Comparison of ENCODE assay signal across 11 cellular contexts in genomic region chr5:149759986-149760699, GRCh38. TPM values are rescaled to one million over a fixed set of nuclear protein-coding genes. Genes with fewer than 3 reads are reported as not detected.
DNase-seq lines count a peak whose midpoint lies in the region; ATAC-seq, FAIRE-seq and TF ChIP-seq lines count a peak whose summit lies in the region.
"Had no signal": no experiment of that assay in that cellular context is flagged by ENCODE, and none has a peak within 500 bp of the region (broad histone marks: within the 10 kb centered on the region; RNA-seq: fewer than 3 reads in every experiment).

No MANE protein-coding gene starts in this region.

- no peak overlapping the region for H2AFZ ChIP-seq in osteoblast (ENCODE audit: low read length)
- no peak overlapping the region for H2AFZ ChIP-seq in HepG2 (ENCODE audit: low read length)

- TF ChIP-seq EP300 in HepG2 (IDR thresholded peaks at IDR 0.05; ENCODE audit: low read depth in 2 of 2, low read length in 2 of 2) (no peak), HepG2 (CRISPR knock-in tag; IDR thresholded peaks at IDR 0.05; ENCODE audit: borderline replicate concordance) (no peak), transverse colon (IDR thresholded peaks at IDR 0.05; ENCODE audit: low read depth) (no peak)

- H3K9ac ChIP-seq in endodermal cell (ENCODE audit: extremely low read depth, low read length, poor library complexity, severe bottlenecking) (no peak overlapping the region), HepG2 (ENCODE audit: insufficient read depth, low read depth, low read length) (no peak overlapping the region)

- no peak for FAIRE-seq in HepG2 (lab: Jason Lieb, UNC)

- H3K27ac ChIP-seq in HEK293 (ENCODE audit: extremely low read depth, low read depth, low read length) (no peak overlapping the region), endodermal cell (ENCODE audit: low read depth, low read length) (peak overlapping the region; percentile 8), osteoblast (ENCODE audit: low read depth, low read length) (no peak overlapping the region), HepG2 (ENCODE audit: extremely low read length, insufficient read depth, low read length) (no peak overlapping the region), transverse colon (no peak overlapping the region)
- H3K27ac ChIP-seq: ascending aorta had no signal

- in situ Hi-C loops in HepG2 (cut with HindIII; ENCODE audit: extremely low pct_ligation_motif_present, low pct_unique_long_range_greater_than_20kb), result no loop called here
- in situ Hi-C loops in transverse colon (cut with MboI; ENCODE audit: low pct_ligation_motif_present in 1 of 4, low pct_unique_long_range_greater_than_20kb in 1 of 4, low sequenced_read_pairs in 3 of 4), result no loop called here

- H3K9me3 ChIP-seq in HEK293 (ENCODE audit: control insufficient read depth, insufficient read depth, low read depth, low read length) (no peaks in the 10 kb centered on the region), endodermal cell (ENCODE audit: control insufficient read depth, low read length) (no peaks in the 10 kb centered on the region), osteoblast (ENCODE audit: low read depth, low read length) (no peaks in the 10 kb centered on the region), HepG2 (ENCODE audit: low read length) (no peaks in the 10 kb centered on the region), transverse colon (no peaks in the 10 kb centered on the region)
- H3K9me3 ChIP-seq: ascending aorta had no signal

- no peaks in the 10 kb centered on the region for H3K4me1 Mint-ChIP-seq in endodermal cell
- no peaks in the 10 kb centered on the region for H3K4me1 Mint-ChIP-seq in activated T-helper 1 cell treated with anti-CD3 and anti-CD28 coated beads, Interleukin-12 subunit alpha, Interleukin-12 subunit beta, Interleukin-2, Interleukin-4 antibody, amounts not matched to agents 30 ng/mL and 10 ng/mL and 1 ng/mL, durations not matched to agents 14 hours and 24 hours and 36 hours (ENCODE audit: low read depth)
- H3K4me1 Mint-ChIP-seq: T-cell had no signal

- H3K36me3 ChIP-seq in HEK293 (ENCODE audit: control insufficient read depth in 2 of 2, insufficient read depth in 1 of 2, low read length in 2 of 2), result no peaks in the 10 kb centered on the region
- no peaks in the 10 kb centered on the region for H3K36me3 ChIP-seq in endodermal cell (ENCODE audit: control insufficient read depth, insufficient read depth, low read length)
- H3K36me3 ChIP-seq in osteoblast (ENCODE audit: insufficient read depth, low read length), result no peaks in the 10 kb centered on the region
- H3K36me3 ChIP-seq in HepG2 (replicated peaks in 1 of 2; ENCODE audit: control insufficient read depth in 1 of 2, insufficient read depth in 2 of 2, low read length in 2 of 2), result no peaks in the 10 kb centered on the region
- no peaks in the 10 kb centered on the region for H3K36me3 ChIP-seq in transverse colon
- H3K36me3 ChIP-seq: ascending aorta had no signal

- no peak overlapping the region for H3K4me2 ChIP-seq in osteoblast (ENCODE audit: insufficient read depth, low read length)
- H3K4me2 ChIP-seq in HepG2 (ENCODE audit: low read depth, low read length), result no peak overlapping the region

- TF ChIP-seq POLR2A in HepG2 (IDR thresholded peaks at IDR 0.05; ENCODE audit: insufficient read depth in 1 of 2, low read depth in 2 of 2, low read length in 2 of 2), result no peak
- TF ChIP-seq POLR2A in transverse colon (IDR thresholded peaks at IDR 0.05), result no peak

- intact Hi-C loops in activated T-helper 1 cell treated with anti-CD3 and anti-CD28 coated beads, Interleukin-12 subunit alpha, Interleukin-12 subunit beta, Interleukin-2, Interleukin-4 antibody, amounts not matched to agents 30 ng/mL and 10 ng/mL and 1 ng/mL, durations not matched to agents 14 hours and 24 hours and 36 hours (cut with micrococcal nuclease), result no loop called here
- intact Hi-C loops in HepG2 (cut with micrococcal nuclease; ENCODE audit: unreplicated experiment), result no loop called here
- intact Hi-C loops in transverse colon (cut with DNase I; ENCODE audit: low total_unique reads), result no loop called here

- BruUV-seq in HepG2 (replicated peaks; lab: Mats Ljungman, UMichigan), result no TSS peak

- H3K27ac Mint-ChIP-seq in endodermal cell, result no peak overlapping the region
- no peak overlapping the region for H3K27ac Mint-ChIP-seq in activated T-helper 1 cell treated with anti-CD3 and anti-CD28 coated beads, Interleukin-12 subunit alpha, Interleukin-12 subunit beta, Interleukin-2, Interleukin-4 antibody, amounts not matched to agents 30 ng/mL and 10 ng/mL and 1 ng/mL, durations not matched to agents 14 hours and 24 hours and 36 hours
- H3K27ac Mint-ChIP-seq: naive thymus-derived CD4-positive, alpha-beta T cell; T-cell had no signal

- H3K4me3 Mint-ChIP-seq in endodermal cell, result no peak overlapping the region
- H3K4me3 Mint-ChIP-seq in activated T-helper 1 cell treated with anti-CD3 and anti-CD28 coated beads, Interleukin-12 subunit alpha, Interleukin-12 subunit beta, Interleukin-2, Interleukin-4 antibody, amounts not matched to agents 30 ng/mL and 10 ng/mL and 1 ng/mL, durations not matched to agents 14 hours and 24 hours and 36 hours, result no peak overlapping the region
- H3K4me3 Mint-ChIP-seq: naive thymus-derived CD4-positive, alpha-beta T cell; T-cell had no signal

- DNase-seq in NCI-H69 (lab: John Stamatoyannopoulos, UW), result peak; percentile 93
- DNase-seq in endodermal cell, result no peak
- DNase-seq in osteoblast (ENCODE audit: insufficient read length, low spot score, missing footprints), result peak; percentile 81
- DNase-seq in activated T-helper 1 cell treated with anti-CD3 and anti-CD28 coated beads, Interleukin-12 subunit alpha, Interleukin-12 subunit beta, Interleukin-2, Interleukin-4 antibody, amounts not matched to agents 30 ng/mL and 10 ng/mL and 1 ng/mL, durations not matched to agents 14 hours and 24 hours and 36 hours (ENCODE audit: low spot score), result no peak
- no peak for DNase-seq in HepG2 (ENCODE audit: low spot score)
- DNase-seq in transverse colon, result no peak
- DNase-seq: activated CD4-positive, alpha-beta T cell treated with anti-CD3 and anti-CD28 coated beads for 4 hours; naive thymus-derived CD4-positive, alpha-beta T cell; T-cell had no signal

- H3K4me3 ChIP-seq in HEK293 (ENCODE audit: low read depth, low read length) (no peak overlapping the region), endodermal cell (ENCODE audit: low read length) (no peak overlapping the region), osteoblast (ENCODE audit: insufficient read depth, low read length) (no peak overlapping the region), HepG2 (replicated peaks in 1 of 3; ENCODE audit: insufficient read depth in 1 of 3, low read depth in 2 of 3, low read length in 3 of 3) (no peak overlapping the region), transverse colon (no peak overlapping the region)
- H3K4me3 ChIP-seq: ascending aorta had no signal

- ATAC-seq in HepG2, result no peak; the same call in 2 of the 3 replicates
- ATAC-seq: naive thymus-derived CD4-positive, alpha-beta T cell; T-cell had no signal

- no peaks in the 10 kb centered on the region for H3K36me3 Mint-ChIP-seq in endodermal cell (ENCODE audit: low read depth)
- peaks cover 3% of the 10 kb centered on the region for H3K36me3 Mint-ChIP-seq in activated T-helper 1 cell treated with anti-CD3 and anti-CD28 coated beads, Interleukin-12 subunit alpha, Interleukin-12 subunit beta, Interleukin-2, Interleukin-4 antibody, amounts not matched to agents 30 ng/mL and 10 ng/mL and 1 ng/mL, durations not matched to agents 14 hours and 24 hours and 36 hours (ENCODE audit: low read depth)

- H3K9me3 Mint-ChIP-seq in endodermal cell, result no peaks in the 10 kb centered on the region
- peaks cover 4% of the 10 kb centered on the region for H3K9me3 Mint-ChIP-seq in activated T-helper 1 cell treated with anti-CD3 and anti-CD28 coated beads, Interleukin-12 subunit alpha, Interleukin-12 subunit beta, Interleukin-2, Interleukin-4 antibody, amounts not matched to agents 30 ng/mL and 10 ng/mL and 1 ng/mL, durations not matched to agents 14 hours and 24 hours and 36 hours

- no peaks in the 10 kb centered on the region for H4K20me1 ChIP-seq in osteoblast (ENCODE audit: insufficient read depth, low read length)
- no peaks in the 10 kb centered on the region for H4K20me1 ChIP-seq in HepG2 (ENCODE audit: insufficient read depth, low read length)

- TF ChIP-seq CTCF in HEK293 (tag by site-specific recombination; IDR thresholded peaks at IDR 0.05) (no peak; the same call in 1 of the 2 replicates), endodermal cell (conservative IDR thresholded peaks at IDR 0.05) (peak; percentile 37), osteoblast (IDR thresholded peaks at IDR 0.05; ENCODE audit: extremely low read depth, low read depth, low read length) (no peak), HepG2 (CRISPR knock-in tag; IDR thresholded peaks at IDR 0.05) (no peak), transverse colon (IDR thresholded peaks at IDR 0.05) (no peak)

- WGBS in endodermal cell (ENCODE audit: insufficient coverage in 1 of 2, insufficient read length in 1 of 2), 2 experiments, result 85 to 86% methylated on average over 5 of the region's 5 CpGs
- 43% methylated on average over 3 of the region's 5 CpGs for WGBS in HepG2 (ENCODE audit: low lambda C conversion rate)
- WGBS in transverse colon (ENCODE audit: low coverage in 1 of 2), 2 donors, result 77% methylated on average over 5 of the region's 5 CpGs; no CpG with 5 or more reads in 1 of the 2 donors

- H3K4me1 ChIP-seq in HEK293 (ENCODE audit: control insufficient read depth, insufficient read depth, low read length) (peaks cover 4% of the 10 kb centered on the region), endodermal cell (ENCODE audit: control insufficient read depth, insufficient read depth, low read length) (no peaks in the 10 kb centered on the region), osteoblast (ENCODE audit: insufficient read depth, low read length) (no peaks in the 10 kb centered on the region), HepG2 (ENCODE audit: insufficient read depth, low read length) (no peaks in the 10 kb centered on the region), transverse colon (peaks cover 3 to 52% (median 21%) of the 10 kb centered on the region in 4 donors)
- H3K4me1 ChIP-seq: ascending aorta had no signal

- CTCF ChIA-PET in HEK293 (lab: Yijun Ruan, JAX) (interaction anchor here (0.6 to 1.4 kb wide), 7 partner anchors 10 to 118 kb away, joined by 3 to 8 read pairs (median 3); no protein-coding TSS in a partner anchor), HepG2 (lab: Yijun Ruan, JAX; ENCODE audit: low intra/inter-chr PET ratio, low total read pairs) (no interaction called here)

- POLR2A ChIA-PET in HEK293 (lab: Yijun Ruan, JAX) (interaction anchor here (1.6 kb wide), 1 partner anchor 29 kb away, joined by 3 read pairs; no protein-coding TSS in a partner anchor), HepG2 (lab: Yijun Ruan, JAX) (no interaction called here)

- no peaks in the 10 kb centered on the region for H3K27me3 ChIP-seq in endodermal cell (ENCODE audit: control insufficient read depth, insufficient read depth, low read length, poor library complexity, severe bottlenecking)
- H3K27me3 ChIP-seq in osteoblast (ENCODE audit: insufficient read depth, low read length), result no peaks in the 10 kb centered on the region
- no peaks in the 10 kb centered on the region for H3K27me3 ChIP-seq in HepG2 (ENCODE audit: control insufficient read depth in 1 of 2, insufficient read depth in 2 of 2, low read length in 2 of 2)
- H3K27me3 ChIP-seq in transverse colon, result no peaks in the 10 kb centered on the region
- H3K27me3 ChIP-seq: ascending aorta had no signal

- no peaks in the 10 kb centered on the region for H3K79me2 ChIP-seq in osteoblast (ENCODE audit: insufficient read depth, low read length)
- H3K79me2 ChIP-seq in HepG2 (ENCODE audit: insufficient read depth, low read length), result no peaks in the 10 kb centered on the region

- H3K27me3 Mint-ChIP-seq in endodermal cell (ENCODE audit: insufficient read depth), result no peaks in the 10 kb centered on the region
- H3K27me3 Mint-ChIP-seq in activated T-helper 1 cell treated with anti-CD3 and anti-CD28 coated beads, Interleukin-12 subunit alpha, Interleukin-12 subunit beta, Interleukin-2, Interleukin-4 antibody, amounts not matched to agents 30 ng/mL and 10 ng/mL and 1 ng/mL, durations not matched to agents 14 hours and 24 hours and 36 hours (ENCODE audit: insufficient read depth), result no peaks in the 10 kb centered on the region
- H3K27me3 Mint-ChIP-seq: naive thymus-derived CD4-positive, alpha-beta T cell; T-cell had no signal

- no peak for TF ChIP-seq RAD21 in HepG2 (CRISPR knock-in tag; IDR thresholded peaks at IDR 0.05)

RNA-seq across cellular contexts. Expression of gene PPARGC1B, which starts 30.0 kb away (rescaled TPM):
- total RNA-seq in endodermal cell (1 to 10 TPM; 1.1 to 2.7 TPM), osteoblast (1.1 and 1.8 TPM in 2 replicates), HepG2 (2016; rRNA removed; fragmentation: Illumina TruSeq; extraction: Trizol) (0.73 and 1.1 TPM in 2 replicates), transverse colon (100 to 1,000 TPM in 1 of 4 donors, 10 to 100 TPM in 3; 39.2 to 129 (median 58.3) TPM)
- polyA plus RNA-seq in endodermal cell (2013, experiment 1 of 2), result 0.71 TPM
- 0.50 TPM for polyA plus RNA-seq in endodermal cell (2013, experiment 2 of 2)
- 10.6 and 11.1 TPM in 2 replicates for total RNA-seq in activated T-helper 1 cell treated with anti-CD3 and anti-CD28 coated beads, Interleukin-12 subunit alpha, Interleukin-12 subunit beta, Interleukin-2, Interleukin-4 antibody, amounts not matched to agents 30 ng/mL and 10 ng/mL and 1 ng/mL, durations not matched to agents 14 hours and 24 hours and 36 hours
- total RNA-seq in HepG2 (2016; cell fraction: cytosol; rRNA removed; fragmentation: Illumina TruSeq; extraction: Trizol; ENCODE audit: low read depth), result 0.30 and 0.35 TPM in 2 replicates
- 0.76 and 0.92 TPM in 2 replicates for total RNA-seq in HepG2 (2016; cell fraction: insoluble cytoplasmic fraction; rRNA removed; fragmentation: Illumina TruSeq; extraction: Trizol)
- total RNA-seq in HepG2 (2016; cell fraction: membrane; rRNA removed; fragmentation: Illumina TruSeq; extraction: Trizol), result 0.41 and 0.49 TPM in 2 replicates
- total RNA-seq in HepG2 (2016; cell fraction: nucleus; rRNA removed; fragmentation: Illumina TruSeq; extraction: Trizol), result 1.4 and 2.4 TPM in 2 replicates
- polyA plus RNA-seq in HepG2 (2011; rRNA removed), result 0.13 and 0.24 TPM in 2 replicates
- 0.11 and 0.12 TPM in 2 replicates for polyA plus RNA-seq in HepG2 (2011; cell fraction: cytosol; rRNA removed)
- 1.3 and 1.4 TPM in 2 replicates for polyA plus RNA-seq in HepG2 (2011; cell fraction: nucleus; rRNA removed)
- 0.12 and 0.28 TPM in 2 replicates for polyA plus RNA-seq in HepG2 (2012)
- polyA plus RNA-seq in HepG2 (2016; cell fraction: cytosol; fragmentation: Illumina TruSeq; extraction: Trizol; ENCODE audit: low read depth), result 0.07 and 0.09 TPM in 2 replicates
- 0.50 and 0.53 TPM in 2 replicates for polyA plus RNA-seq in HepG2 (2016; cell fraction: insoluble cytoplasmic fraction; fragmentation: Illumina TruSeq; extraction: Trizol; ENCODE audit: low read depth)
- 0.06 and 0.14 TPM in 2 replicates for polyA plus RNA-seq in HepG2 (2016; cell fraction: membrane; fragmentation: Illumina TruSeq; extraction: Trizol; ENCODE audit: low read depth)
- 1.8 and 2.1 TPM in 2 replicates for polyA plus RNA-seq in HepG2 (2016; cell fraction: nucleus; fragmentation: Illumina TruSeq; extraction: Trizol; ENCODE audit: insufficient read depth, low read depth)
- 0.78 and 4.8 TPM in 2 replicates for polyA minus RNA-seq in HepG2 (2011; rRNA and poly(A)+ RNA removed; ENCODE audit: low replicate concordance)
- 0.35 and 0.40 TPM in 2 replicates for polyA minus RNA-seq in HepG2 (2011; cell fraction: cytosol; rRNA and poly(A)+ RNA removed)
- 0.90 and 1.1 TPM in 2 replicates for polyA minus RNA-seq in HepG2 (2011; cell fraction: nucleus; rRNA and poly(A)+ RNA removed)

Comparison
In these comparisons a context has a peak if more than half of its experiments do, and no peak if none do; other contexts are left out.
1. DNase-seq: peak in NCI-H69 (single experiment) and osteoblast (single experiment); none in endodermal cell (single experiment), activated T-helper 1 cell treated with anti-CD3 and anti-CD28 coated beads, Interleukin-12 subunit alpha, Interleukin-12 subunit beta, Interleukin-2, Interleukin-4 antibody, amounts not matched to agents 30 ng/mL and 10 ng/mL and 1 ng/mL, durations not matched to agents 14 hours and 24 hours and 36 hours (single experiment), HepG2 (single experiment) and transverse colon (single experiment).
2. Of the 63 proteins assayed by ChIP-seq in both HepG2 and HEK293: peak only in HepG2: none; only in HEK293: ZNF629 and ZNF768; in both: none; in neither: 61.